11 cellular contexts compared by ENCODE assay signal in genomic region chr3:149902498-149903139, GRCh38.
A peak's percentile ranks its signal among the peaks of the same experiment; 100 is the strongest.
DNase-seq lines count a peak whose midpoint lies in the region; ATAC-seq, FAIRE-seq and TF ChIP-seq lines count a peak whose summit lies in the region.
"Had no signal": no experiment of that assay in that cellular context is flagged by ENCODE, and none has a peak within 500 bp of the region (broad histone marks: within the 10 kb centered on the region; RNA-seq: fewer than 3 reads in every experiment).

No MANE protein-coding gene starts in this region.

- CTCF ChIA-PET in H1 (lab: Charles Lee; ENCODE audit: partially characterized antibody), result interaction anchor here (0.5 to 1.3 kb wide), 4 partner anchors 8 to 383 kb away, joined by 3 to 4 read pairs (median 4); no protein-coding TSS in a partner anchor

- no peak overlapping the region for H2AFZ ChIP-seq in H1 (ENCODE audit: low read length)

- no peak overlapping the region for H3K4ac ChIP-seq in H1 (replicated peaks; ENCODE audit: insufficient read length, low read depth, low read length)

- no peaks in the 10 kb centered on the region for H3K79me2 ChIP-seq in H1 (ENCODE audit: control insufficient read depth in 1 of 2, insufficient read depth in 2 of 2, low read length in 2 of 2)

- no peak overlapping the region for H2BK5ac ChIP-seq in H1 (ENCODE audit: low read depth, low read length)

- H3K9me3 ChIP-seq in heart left ventricle (no peaks in the 10 kb centered on the region), right cardiac atrium (ENCODE audit: control insufficient read depth, low read length) (no peaks in the 10 kb centered on the region), H1 (ENCODE audit: insufficient read depth in 2 of 2, low read depth in 1 of 2, low read length in 1 of 2) (no peaks in the 10 kb centered on the region)

- H3K23me2 ChIP-seq in H1 (ENCODE audit: low read depth, low read length), result no peaks in the 10 kb centered on the region; the same call in 1 of the 2 replicates

- no peak overlapping the region for H2AK5ac ChIP-seq in H1 (ENCODE audit: low read depth, low read length)

- H2BK12ac ChIP-seq in H1 (ENCODE audit: low read depth, low read length), result no peak overlapping the region

- H3K27me3 ChIP-seq in heart left ventricle (no peaks in the 10 kb centered on the region), right cardiac atrium (ENCODE audit: control insufficient read depth, insufficient read depth) (no peaks in the 10 kb centered on the region), H1 (replicated peaks in 1 of 4; ENCODE audit: control insufficient read depth in 3 of 4, extremely low read depth in 1 of 4, insufficient read depth in 3 of 4, low read length in 3 of 4) (no peaks in the 10 kb centered on the region)

- H3K27ac Mint-ChIP-seq in naive thymus-derived CD8-positive, alpha-beta T cell, result peak overlapping the region in 2 of 10 donors; percentile 11 to 70
- H3K27ac Mint-ChIP-seq: dendritic cell treated with granulocyte-macrophage colony-stimulating factor and Interleukin-4, amounts not matched to agents 40 ng/mL and 50 ng/mL, for 4 days had no signal

- H3K18ac ChIP-seq in H1 (ENCODE audit: extremely low read depth, low read length), result no peak overlapping the region

- no peak overlapping the region for H3K27ac ChIP-seq in heart left ventricle
- no peak overlapping the region for H3K27ac ChIP-seq in right cardiac atrium (ENCODE audit: low read length)
- no peak overlapping the region for H3K27ac ChIP-seq in H1 (ENCODE audit: low read depth, low read length)

- H3K23ac ChIP-seq in H1 (ENCODE audit: insufficient read length), result no peak overlapping the region

- TF ChIP-seq CTCF in heart left ventricle (IDR thresholded peaks at IDR 0.05), result peak in 7 of 12 donors; percentile 10 to 36 (median 20)
- TF ChIP-seq CTCF in H1 (IDR thresholded peaks at IDR 0.05; ENCODE audit: control extremely low read depth in 1 of 3, insufficient read depth in 1 of 3, low read depth in 1 of 3, low read length in 3 of 3), result no peak

- WGBS in heart left ventricle, 4 donors, result 76 to 81% (median 77%) methylated on average over 3 of the region's 3 CpGs
- WGBS in right cardiac atrium, result 62% methylated on average over 3 of the region's 3 CpGs
- 84% methylated on average over 3 of the region's 3 CpGs; no CpG with 5 or more reads in 1 of the 2 experiments for WGBS in H1 (ENCODE audit: extremely low coverage in 1 of 2, insufficient coverage in 1 of 2, insufficient read length in 1 of 2, insufficient replicate concordance in 2 of 2, low coverage in 1 of 2, low lambda C conversion rate in 2 of 2, missing lambda C conversion rate in 1 of 2), 2 experiments

- H2BK20ac ChIP-seq in H1 (ENCODE audit: low read length), result no peak overlapping the region

- H3K36me3 ChIP-seq in heart left ventricle, result peaks cover 0 to 29% (median 0%) of the 10 kb centered on the region in 9 donors
- no peaks in the 10 kb centered on the region for H3K36me3 ChIP-seq in H1 (ENCODE audit: control insufficient read depth in 2 of 4, insufficient read depth in 4 of 4, low read length in 3 of 4)

- DNase-seq in heart left ventricle (no peak), right cardiac atrium (no peak), NCI-H82 treated with DMSO at 0.1 percent for 48 hours (lab: John Stamatoyannopoulos, UW; ENCODE audit: unreplicated experiment) (peak; percentile 65), H1 (ENCODE audit: low read depth in 1 of 2, low spot score in 2 of 2) (no peak), NCI-H187 (lab: John Stamatoyannopoulos, UW) (no peak), NCI-H526 treated with DMSO at 0.1 percent for 48 hours (lab: John Stamatoyannopoulos, UW) (no peak)
- DNase-seq in naive thymus-derived CD8-positive, alpha-beta T cell, result no peak
- DNase-seq: activated T-cell treated with anti-CD3 and anti-CD28 coated beads, Interleukin-2, amount 50 U/mL, for 4 hours; stimulated activated naive CD4-positive, alpha-beta T cell treated with Interleukin-2 at 50 U/mL for 16 hours had no signal

- no peak for TF ChIP-seq RAD21 in H1 (IDR thresholded peaks at IDR 0.05 in 1 of 2, conservative IDR thresholded peaks at IDR 0.05 in 1 of 2; ENCODE audit: low read depth in 2 of 2, low read length in 2 of 2)

- H4K5ac ChIP-seq in H1 (ENCODE audit: insufficient read length, low read depth, low read length), result no peak overlapping the region

- H3K27me3 Mint-ChIP-seq in naive thymus-derived CD8-positive, alpha-beta T cell, result no peaks in the 10 kb centered on the region
- H3K27me3 Mint-ChIP-seq: dendritic cell treated with granulocyte-macrophage colony-stimulating factor and Interleukin-4, amounts not matched to agents 40 ng/mL and 50 ng/mL, for 4 days had no signal

- no peak overlapping the region for H4K91ac ChIP-seq in H1 (replicated peaks; ENCODE audit: insufficient read length, low read length)

- H3K4me3 Mint-ChIP-seq in naive thymus-derived CD8-positive, alpha-beta T cell, result no peak overlapping the region
- H3K4me3 Mint-ChIP-seq: activated T-cell treated with anti-CD3 and anti-CD28 coated beads, Interleukin-2, amount 50 U/mL, for 4 hours; dendritic cell treated with granulocyte-macrophage colony-stimulating factor and Interleukin-4, amounts not matched to agents 40 ng/mL and 50 ng/mL, for 4 days had no signal

- no peak for FAIRE-seq in H1 (lab: Jason Lieb, UNC)

- H3K79me1 ChIP-seq in H1 (ENCODE audit: low read depth, low read length), result no peaks in the 10 kb centered on the region

- H3K14ac ChIP-seq in H1 (ENCODE audit: insufficient read length), result no peak overlapping the region

- peaks cover 0 to 2% of the 10 kb centered on the region in 2 experiments for H4K20me1 ChIP-seq in H1 (replicated peaks in 1 of 2; ENCODE audit: control insufficient read depth in 1 of 2, insufficient read depth in 2 of 2, low read length in 2 of 2)

- H3K9ac ChIP-seq in H1 (replicated peaks in 1 of 4; ENCODE audit: extremely low read depth in 1 of 4, low read depth in 3 of 4, low read length in 3 of 4), result no peak overlapping the region

- peaks cover 0 to 8% (median 4%) of the 10 kb centered on the region in 4 donors for H3K4me1 Mint-ChIP-seq in naive thymus-derived CD8-positive, alpha-beta T cell

- no peak overlapping the region for H2BK15ac ChIP-seq in H1 (ENCODE audit: low read length)

- no peak overlapping the region for H3K4me2 ChIP-seq in H1 (ENCODE audit: insufficient read depth in 1 of 2, low read depth in 2 of 2, low read length in 2 of 2)

- no peak overlapping the region for H2BK120ac ChIP-seq in H1 (replicated peaks; ENCODE audit: low read depth, low read length)

- peaks cover 11 to 51% (median 12%) of the 10 kb centered on the region in 3 donors for H3K36me3 Mint-ChIP-seq in naive thymus-derived CD8-positive, alpha-beta T cell

- intact Hi-C loops in heart left ventricle (cut with DNase I) (no loop called here), right cardiac atrium (cut with DNase I) (no loop called here)

- POLR2A ChIA-PET in H1 (lab: Charles Lee; ENCODE audit: partially characterized antibody), result no interaction called here
- POLR2A ChIA-PET in naive thymus-derived CD8-positive, alpha-beta T cell (lab: Charles Lee), result no interaction called here

- peak overlapping the region; percentile 30 for H3K56ac ChIP-seq in H1 (replicated peaks; ENCODE audit: insufficient read length, low read depth, low read length)

- ATAC-seq in heart left ventricle (no peak), right cardiac atrium (no peak), HG02610 (IDR thresholded peaks at IDR 0.05; ENCODE audit: unreplicated experiment) (no peak)
- ATAC-seq in naive thymus-derived CD8-positive, alpha-beta T cell, result no peak
- ATAC-seq: activated T-cell treated with anti-CD3 and anti-CD28 coated beads, Interleukin-2, amount 50 U/mL, for 4 hours had no signal

- TF ChIP-seq EP300 in H1 (IDR thresholded peaks at IDR 0.05; ENCODE audit: borderline replicate concordance in 1 of 2, low read depth in 2 of 2, low read length in 2 of 2), result no peak

- H3K9me3 Mint-ChIP-seq in naive thymus-derived CD8-positive, alpha-beta T cell, result no peaks in the 10 kb centered on the region
- H3K9me3 Mint-ChIP-seq: activated T-cell treated with anti-CD3 and anti-CD28 coated beads, Interleukin-2, amount 50 U/mL, for 4 hours; dendritic cell treated with granulocyte-macrophage colony-stimulating factor and Interleukin-4, amounts not matched to agents 40 ng/mL and 50 ng/mL, for 4 days had no signal

- H3K4me1 ChIP-seq in heart left ventricle (peaks cover 0 to 17% (median 5%) of the 10 kb centered on the region in 12 donors), right cardiac atrium (ENCODE audit: control insufficient read depth, insufficient read depth, low read length) (peaks cover 4% of the 10 kb centered on the region), H1 (replicated peaks in 1 of 4; ENCODE audit: control insufficient read depth in 3 of 4, insufficient read depth in 4 of 4, low read length in 3 of 4) (no peaks in the 10 kb centered on the region)

- H3K4me3 ChIP-seq in heart left ventricle (no peak overlapping the region), right cardiac atrium (ENCODE audit: low read length) (no peak overlapping the region), H1 (ENCODE audit: extremely low read depth in 1 of 4, insufficient read depth in 2 of 4, low read depth in 3 of 4, low read length in 4 of 4) (no peak overlapping the region)

- no peak overlapping the region for H4K8ac ChIP-seq in H1 (ENCODE audit: extremely low read depth, insufficient read depth, low read length)

- TF ChIP-seq POLR2A in heart left ventricle (IDR thresholded peaks at IDR 0.05) (no peak), H1 (IDR thresholded peaks at IDR 0.05; ENCODE audit: control extremely low read depth in 1 of 2, low read depth in 2 of 2, low read length in 2 of 2) (no peak)

TF ChIP-seq in H1, 55 proteins besides CTCF, POLR2A, EP300 and RAD21:
- TF ChIP-seq CBX8 (IDR thresholded peaks at IDR 0.05; ENCODE audit: borderline replicate concordance, low read depth, low read length) (no peak), SUZ12 (IDR thresholded peaks at IDR 0.05; ENCODE audit: low read length) (no peak), CREB1 (IDR thresholded peaks at IDR 0.05) (no peak)
TF ChIP-seq in H1: peak in this region for 0.

Comparison
In these comparisons a context has a peak if more than half of its experiments do, and no peak if none do; other contexts are left out.
1. CTCF ChIP-seq: peak in heart left ventricle (7 of 12); none in H1 (0 of 3).